9 cellular contexts compared by ENCODE assay signal in the genomic region with DNA sequence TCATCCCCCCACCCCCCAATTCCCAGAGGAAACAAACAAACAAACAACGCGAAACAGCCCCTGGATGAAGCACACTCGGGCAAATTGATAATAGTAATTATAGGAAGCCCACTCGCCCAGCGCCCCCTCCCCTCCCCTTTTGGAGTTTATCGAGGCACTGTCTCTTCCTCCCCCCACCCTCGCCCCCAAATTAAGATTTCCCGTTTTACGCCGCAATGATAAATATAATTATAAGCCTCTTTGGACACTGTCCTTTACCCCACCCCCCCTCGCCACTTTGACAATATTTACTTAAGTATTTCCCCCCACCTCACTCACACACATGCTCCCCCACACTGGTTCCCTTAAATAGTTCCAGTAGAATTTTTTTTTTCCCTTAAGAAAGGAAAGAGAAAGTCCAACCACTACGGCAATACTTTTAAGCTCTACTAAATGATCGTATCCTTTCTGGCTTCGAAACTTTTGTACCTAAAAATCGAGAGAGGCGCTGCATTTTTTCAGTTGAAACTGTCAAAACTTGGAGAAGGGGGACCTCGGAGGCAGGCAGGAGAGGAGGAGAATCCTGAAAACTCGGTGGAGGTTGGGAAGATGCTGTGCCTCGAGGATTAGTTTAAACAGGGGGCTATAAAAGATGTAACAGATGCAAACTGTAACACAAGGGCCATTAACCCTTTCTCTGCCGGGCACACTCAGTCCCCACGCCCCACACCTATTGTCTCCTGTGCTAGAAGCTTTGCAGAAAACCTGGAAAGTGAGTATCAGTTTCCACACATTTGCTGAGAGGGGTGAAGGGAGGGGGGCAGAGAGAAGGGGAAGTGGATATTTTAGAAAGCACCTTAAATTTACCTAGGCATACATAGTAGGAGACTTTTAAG. TPM values are rescaled to one million over a fixed set of nuclear protein-coding genes. Genes with fewer than 3 reads are reported as not detected.
DNase-seq lines count a peak whose midpoint lies in the region; ATAC-seq, FAIRE-seq and TF ChIP-seq lines count a peak whose summit lies in the region.
"Had no signal": no experiment of that assay in that cellular context is flagged by ENCODE, and none has a peak within 500 bp of the region (broad histone marks: within the 10 kb centered on the region; RNA-seq: fewer than 3 reads in every experiment).

No MANE protein-coding gene starts in this region.

- peaks cover 0 to 5% of the 10 kb centered on the region in 2 donors for H3K27me3 Mint-ChIP-seq in stimulated activated naive B cell treated with anti-CD40 and anti-IgM and Interleukin-4, amounts not matched to agents 10 μg/mL and 1 μg/mL and 100 μg/mL, for 72 hours

- no peak for ATAC-seq in stimulated activated naive B cell treated with anti-CD40 and anti-IgM and Interleukin-4, amounts not matched to agents 10 μg/mL and 1 μg/mL and 100 μg/mL, for 72 hours (replicated peaks)

- DNase-seq in GM18507 (ENCODE audit: extremely low spot score, insufficient read length, low read depth), result no peak
- peak; percentile 37 for DNase-seq in RPMI7951 (ENCODE audit: low read depth)
- DNase-seq in fibroblast of pulmonary artery (ENCODE audit: low read depth), result no peak
- DNase-seq in retina, result peak; percentile 75
- no peak for DNase-seq in epidermal melanocyte (ENCODE audit: insufficient read length, low spot score)
- DNase-seq in HTR-8/SVneo (ENCODE audit: insufficient read length, low spot score), result no peak
- DNase-seq in stimulated activated naive B cell treated with anti-CD40 and anti-IgM and Interleukin-4, amounts not matched to agents 10 μg/mL and 1 μg/mL and 100 μg/mL, for 72 hours, result no peak
- no peak for DNase-seq in stimulated activated CD4-positive, alpha-beta T cell treated with anti-CD3 and anti-CD28 coated beads, Interleukin-2, amount 100 ng/mL, for 48 hours

- peaks cover 7 to 14% of the 10 kb centered on the region in 2 donors for H3K36me3 Mint-ChIP-seq in stimulated activated naive B cell treated with anti-CD40 and anti-IgM and Interleukin-4, amounts not matched to agents 10 μg/mL and 1 μg/mL and 100 μg/mL, for 72 hours

- peak; percentile 24 for FAIRE-seq in GM18507 (lab: Jason Lieb, UNC)
- no peak for FAIRE-seq in HTR-8/SVneo (lab: Jason Lieb, UNC)
- FAIRE-seq: endometrium had no signal

- no peak for TF ChIP-seq CTCF in fibroblast of pulmonary artery (IDR thresholded peaks at IDR 0.05; ENCODE audit: low read length, missing control alignments)

- H3K4me3 ChIP-seq in fibroblast of pulmonary artery (replicated peaks; ENCODE audit: low read depth, low read length), result peak overlapping the region; percentile 86

- H3K9me3 Mint-ChIP-seq in stimulated activated naive B cell treated with anti-CD40 and anti-IgM and Interleukin-4, amounts not matched to agents 10 μg/mL and 1 μg/mL and 100 μg/mL, for 72 hours, result no peaks in the 10 kb centered on the region

- H3K4me1 Mint-ChIP-seq in stimulated activated naive B cell treated with anti-CD40 and anti-IgM and Interleukin-4, amounts not matched to agents 10 μg/mL and 1 μg/mL and 100 μg/mL, for 72 hours, result peaks cover 32 to 48% of the 10 kb centered on the region in 2 donors

- no peak overlapping the region for H3K27ac Mint-ChIP-seq in stimulated activated naive B cell treated with anti-CD40 and anti-IgM and Interleukin-4, amounts not matched to agents 10 μg/mL and 1 μg/mL and 100 μg/mL, for 72 hours

- no peak overlapping the region for H3K4me3 Mint-ChIP-seq in stimulated activated naive B cell treated with anti-CD40 and anti-IgM and Interleukin-4, amounts not matched to agents 10 μg/mL and 1 μg/mL and 100 μg/mL, for 72 hours

RNA-seq across cellular contexts. Expression of gene ZEB2, which starts 1.9 kb away (rescaled TPM):
- 24.0 and 32.3 TPM in 2 replicates for total RNA-seq in RPMI7951 (2014; rRNA removed; shearing (Covaris generic))

Comparison
In these comparisons a context has a peak if more than half of its experiments do, and no peak if none do; other contexts are left out.
1. DNase-seq: peak in RPMI7951 (single experiment) and retina (single experiment); none in GM18507 (single experiment), fibroblast of pulmonary artery (single experiment), epidermal melanocyte (single experiment), HTR-8/SVneo (single experiment), stimulated activated naive B cell treated with anti-CD40 and anti-IgM and Interleukin-4, amounts not matched to agents 10 μg/mL and 1 μg/mL and 100 μg/mL, for 72 hours (single experiment) and stimulated activated CD4-positive, alpha-beta T cell treated with anti-CD3 and anti-CD28 coated beads, Interleukin-2, amount 100 ng/mL, for 48 hours (0 of 2).